In the genomic region with DNA sequence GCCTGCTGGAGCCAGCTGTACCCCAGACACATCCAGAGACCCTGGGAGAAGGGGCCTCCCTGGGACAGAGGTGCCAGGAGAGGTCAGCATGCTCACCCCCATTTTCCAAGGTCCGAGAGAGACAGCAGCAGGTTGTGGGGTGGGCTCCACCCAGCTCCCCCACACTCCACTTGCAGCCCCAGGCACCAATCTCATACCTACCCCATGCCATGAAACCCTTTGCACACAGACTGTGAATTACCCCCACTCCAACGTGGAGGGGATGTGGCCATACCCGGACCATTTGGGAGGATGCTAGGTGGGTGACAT, we compare ENCODE assay signal across 21 cellular contexts. TPM values are rescaled to one million over a fixed set of nuclear protein-coding genes. Genes with fewer than 3 reads are reported as not detected.
DNase-seq lines count a peak whose midpoint lies in the region; ATAC-seq, FAIRE-seq and TF ChIP-seq lines count a peak whose summit lies in the region.
"Had no signal": no experiment of that assay in that cellular context is flagged by ENCODE, and none has a peak within 500 bp of the region (broad histone marks: within the 10 kb centered on the region; RNA-seq: fewer than 3 reads in every experiment).

No MANE protein-coding gene starts in this region.

- no peak for TF ChIP-seq EP300 in HepG2 (IDR thresholded peaks at IDR 0.05; ENCODE audit: low read depth in 2 of 2, low read length in 2 of 2)
- no peak for TF ChIP-seq EP300 in HepG2 (CRISPR knock-in tag; IDR thresholded peaks at IDR 0.05; ENCODE audit: borderline replicate concordance)

- H3K36me3 ChIP-seq in body of pancreas (replicated peaks in 1 of 2; ENCODE audit: insufficient read depth in 1 of 2, low read depth in 2 of 2) (no peaks in the 10 kb centered on the region), HepG2 (replicated peaks in 1 of 2; ENCODE audit: control insufficient read depth in 1 of 2, insufficient read depth in 2 of 2, low read length in 2 of 2) (peaks cover 18 to 34% of the 10 kb centered on the region in 2 experiments; a peak in 4 of 5 replicates)
- H3K36me3 ChIP-seq: BE2C had no signal

- CTCF ChIA-PET in HepG2 (lab: Yijun Ruan, JAX; ENCODE audit: low intra/inter-chr PET ratio, low total read pairs): interaction anchor here (2.6 kb wide), 1 partner anchor 40 kb away, joined by 19 read pairs; no protein-coding TSS in a partner anchor

- TF ChIP-seq CTCF in C4-2B (conservative IDR thresholded peaks at IDR 0.05): no peak
- TF ChIP-seq CTCF in body of pancreas (IDR thresholded peaks at IDR 0.05): no peak
- TF ChIP-seq CTCF in HepG2 (CRISPR knock-in tag; IDR thresholded peaks at IDR 0.05): no peak
- TF ChIP-seq CTCF in progenitor cell of endocrine pancreas (IDR thresholded peaks at IDR 0.05; ENCODE audit: unreplicated experiment): no peak

- H3K27me3 ChIP-seq in body of pancreas (no peaks in the 10 kb centered on the region), HepG2 (ENCODE audit: control insufficient read depth in 1 of 2, insufficient read depth in 2 of 2, low read length in 2 of 2) (no peaks in the 10 kb centered on the region)
- H3K27me3 ChIP-seq: BE2C had no signal

- intact Hi-C loops in body of pancreas (cut with DNase I) (no loop called here), HepG2 (cut with micrococcal nuclease; ENCODE audit: unreplicated experiment) (no loop called here)

- H3K4me1 Mint-ChIP-seq in progenitor cell of endocrine pancreas (ENCODE audit: low read depth): peaks cover 32% of the 10 kb centered on the region

- H3K9me3 ChIP-seq in body of pancreas (no peaks in the 10 kb centered on the region), HepG2 (ENCODE audit: low read length) (no peaks in the 10 kb centered on the region)
- H3K9me3 ChIP-seq: BLaER1 treated with 17β-estradiol and CSF1 and Interleukin-3, amounts not matched to agents 10 nM and 100 nM had no signal

- TF ChIP-seq POLR2A in body of pancreas (IDR thresholded peaks at IDR 0.05): no peak
- no peak for TF ChIP-seq POLR2A in HepG2 (IDR thresholded peaks at IDR 0.05; ENCODE audit: insufficient read depth in 1 of 2, low read depth in 2 of 2, low read length in 2 of 2)

- DNase-seq in body of pancreas: no peak
- DNase-seq in HepG2 (ENCODE audit: low spot score): no peak
- DNase-seq in progenitor cell of endocrine pancreas (ENCODE audit: low spot score, unreplicated experiment): no peak
- DNase-seq in SKM-1 (lab: John Stamatoyannopoulos, UW; ENCODE audit: unreplicated experiment): no peak
- DNase-seq in NCI-H1105 treated with DMSO at 0.1 percent for 48 hours (lab: John Stamatoyannopoulos, UW): no peak
- DNase-seq in ACHN: no peak
- DNase-seq in NCI-H748 (lab: John Stamatoyannopoulos, UW; ENCODE audit: unreplicated experiment): no peak
- DNase-seq: AML-193; BE2C; CD4-positive, alpha-beta memory T cell; COR-L47; DMS153; DND-41; GOT3; H7; HCEC 1CT had no signal

- ATAC-seq in body of pancreas (no peak), HepG2 (no peak)

- POLR2A ChIA-PET in HepG2 (lab: Yijun Ruan, JAX): interaction anchor here (2.0 to 9.7 kb wide), 3 partner anchors 20 to 32 kb away, joined by 7 to 370 read pairs (median 40); no protein-coding TSS in a partner anchor

- peaks cover 3% of the 10 kb centered on the region for H3K79me2 ChIP-seq in HepG2 (ENCODE audit: insufficient read depth, low read length)

- peak overlapping the region; percentile 62 for H3K9ac ChIP-seq in HepG2 (ENCODE audit: insufficient read depth, low read depth, low read length)
- H3K9ac ChIP-seq: BLaER1 treated with 17β-estradiol and CSF1 and Interleukin-3, amounts not matched to agents 10 nM and 100 nM had no signal

- H3K27ac Mint-ChIP-seq in progenitor cell of endocrine pancreas: peak overlapping the region; percentile 67

- FAIRE-seq in HepG2 (lab: Jason Lieb, UNC): no peak
- FAIRE-seq: A204.1, G401.6, GM12892 had no signal

- WGBS in body of pancreas, 2 donors: 87% methylated on average over 3 of the region's 3 CpGs
- 79% methylated on average over 3 of the region's 3 CpGs for WGBS in HepG2 (ENCODE audit: low lambda C conversion rate)

- in situ Hi-C loops in HepG2 (cut with HindIII; ENCODE audit: extremely low pct_ligation_motif_present, low pct_unique_long_range_greater_than_20kb): no loop called here
- in situ Hi-C loops in ACHN (cut with HindIII; ENCODE audit: low pct_ligation_motif_present, low pct_unique_long_range_greater_than_20kb, low sequenced_read_pairs): no loop called here

- H3K36me3 Mint-ChIP-seq in progenitor cell of endocrine pancreas (ENCODE audit: insufficient read depth): peaks cover 20% of the 10 kb centered on the region

- no peak for TF ChIP-seq RAD21 in HepG2 (CRISPR knock-in tag; IDR thresholded peaks at IDR 0.05)

- H3K4me1 ChIP-seq in body of pancreas (peaks cover 81% of the 10 kb centered on the region), HepG2 (ENCODE audit: insufficient read depth, low read length) (peaks cover 46% of the 10 kb centered on the region)

- peak overlapping the region; percentile 84 for H3K27ac ChIP-seq in C4-2B
- H3K27ac ChIP-seq in body of pancreas: peak overlapping the region in 3 of 4 donors; percentile 68 to 83 (median 77)
- peak overlapping the region; percentile 95 for H3K27ac ChIP-seq in HepG2 (ENCODE audit: extremely low read length, insufficient read depth, low read length)
- H3K27ac ChIP-seq: BLaER1 treated with 17β-estradiol and CSF1 and Interleukin-3, amounts not matched to agents 10 nM and 100 nM had no signal

- H3K27me3 Mint-ChIP-seq in progenitor cell of endocrine pancreas: no peaks in the 10 kb centered on the region
- H3K27me3 Mint-ChIP-seq: CD4-positive, alpha-beta memory T cell had no signal

- no peak overlapping the region for H3K4me2 ChIP-seq in HepG2 (ENCODE audit: low read depth, low read length)

- H3K4me3 ChIP-seq in body of pancreas (no peak overlapping the region), HepG2 (replicated peaks in 1 of 3; ENCODE audit: insufficient read depth in 1 of 3, low read depth in 2 of 3, low read length in 3 of 3) (no peak overlapping the region)
- H3K4me3 ChIP-seq: BLaER1 treated with 17β-estradiol and CSF1 and Interleukin-3, amounts not matched to agents 10 nM and 100 nM had no signal

- no peaks in the 10 kb centered on the region for H3K9me3 Mint-ChIP-seq in progenitor cell of endocrine pancreas (ENCODE audit: low read depth)

- no TSS peak for BruUV-seq in HepG2 (replicated peaks; lab: Mats Ljungman, UMichigan)

- H4K20me1 ChIP-seq in HepG2 (ENCODE audit: insufficient read depth, low read length): peaks cover 7% of the 10 kb centered on the region; the same call in 1 of the 2 replicates

- H2AFZ ChIP-seq in HepG2 (ENCODE audit: low read length): no peak overlapping the region

- H3K4me3 Mint-ChIP-seq in progenitor cell of endocrine pancreas (ENCODE audit: low read depth): no peak overlapping the region

TF ChIP-seq in HepG2, 621 proteins besides CTCF, POLR2A, EP300 and RAD21 (continues in another document):
- no peak for TF ChIP-seq ZNF790 (CRISPR knock-in tag; IDR thresholded peaks at IDR 0.05; ENCODE audit: borderline replicate concordance)
- TF ChIP-seq CAMTA2 (CRISPR knock-in tag; IDR thresholded peaks at IDR 0.05; ENCODE audit: borderline replicate concordance): no peak
- TF ChIP-seq FOSL2 (CRISPR knock-in tag; IDR thresholded peaks at IDR 0.05): no peak
- no peak for TF ChIP-seq MED13 (CRISPR knock-in tag; IDR thresholded peaks at IDR 0.05)
- TF ChIP-seq ZNF260 (CRISPR knock-in tag; IDR thresholded peaks at IDR 0.05; ENCODE audit: borderline replicate concordance, low read depth): no peak
- TF ChIP-seq AHR (CRISPR knock-in tag; IDR thresholded peaks at IDR 0.05): no peak
- no peak for TF ChIP-seq ZNF264 (CRISPR knock-in tag; IDR thresholded peaks at IDR 0.05)
- TF ChIP-seq ZNF572 (CRISPR knock-in tag; IDR thresholded peaks at IDR 0.05): peak; percentile 93

RNA-seq across cellular contexts. Expression of gene ZFPM1, which starts 34.0 kb away (rescaled TPM):
- total RNA-seq in body of pancreas: 10 to 100 TPM; 10.9 to 11.4 TPM
- total RNA-seq in HepG2 (2016; rRNA removed; fragmentation: Illumina TruSeq; extraction: Trizol): 3.4 and 3.8 TPM in 2 replicates
- 0.81 and 2.1 TPM in 2 replicates for total RNA-seq in HepG2 (2016; cell fraction: cytosol; rRNA removed; fragmentation: Illumina TruSeq; extraction: Trizol; ENCODE audit: low read depth)
- 3.4 and 3.9 TPM in 2 replicates for total RNA-seq in HepG2 (2016; cell fraction: insoluble cytoplasmic fraction; rRNA removed; fragmentation: Illumina TruSeq; extraction: Trizol)
- total RNA-seq in HepG2 (2016; cell fraction: membrane; rRNA removed; fragmentation: Illumina TruSeq; extraction: Trizol): 3.4 and 4.3 TPM in 2 replicates
- 3.4 and 6.6 TPM in 2 replicates for total RNA-seq in HepG2 (2016; cell fraction: nucleus; rRNA removed; fragmentation: Illumina TruSeq; extraction: Trizol)
- 1.3 and 1.7 TPM in 2 replicates for polyA plus RNA-seq in HepG2 (2011; rRNA removed)
- 0.79 and 1.3 TPM in 2 replicates for polyA plus RNA-seq in HepG2 (2011; cell fraction: cytosol; rRNA removed)
- 7.1 and 7.6 TPM in 2 replicates for polyA plus RNA-seq in HepG2 (2011; cell fraction: nucleus; rRNA removed)
- polyA plus RNA-seq in HepG2 (2012): 7.2 and 7.6 TPM in 2 replicates
- polyA plus RNA-seq in HepG2 (2016; cell fraction: cytosol; fragmentation: Illumina TruSeq; extraction: Trizol; ENCODE audit: low read depth): 1.2 TPM in 2 replicates
- polyA plus RNA-seq in HepG2 (2016; cell fraction: insoluble cytoplasmic fraction; fragmentation: Illumina TruSeq; extraction: Trizol; ENCODE audit: low read depth): 3.7 and 8.7 TPM in 2 replicates
- 2.7 and 4.8 TPM in 2 replicates for polyA plus RNA-seq in HepG2 (2016; cell fraction: membrane; fragmentation: Illumina TruSeq; extraction: Trizol; ENCODE audit: low read depth)
- polyA plus RNA-seq in HepG2 (2016; cell fraction: nucleus; fragmentation: Illumina TruSeq; extraction: Trizol; ENCODE audit: insufficient read depth, low read depth): 14.0 and 14.3 TPM in 2 replicates
- 0.98 and 4.2 TPM in 2 replicates for polyA minus RNA-seq in HepG2 (2011; rRNA and poly(A)+ RNA removed; ENCODE audit: low replicate concordance)
- 2.7 and 6.6 TPM in 2 replicates for polyA minus RNA-seq in HepG2 (2011; cell fraction: cytosol; rRNA and poly(A)+ RNA removed)
- 5.0 and 7.5 TPM in 2 replicates for polyA minus RNA-seq in HepG2 (2011; cell fraction: nucleus; rRNA and poly(A)+ RNA removed)
- total RNA-seq in progenitor cell of endocrine pancreas: 88.5 and 90.6 TPM in 2 replicates
